Comparison of ENCODE assay signal across 27 cellular contexts in the genomic region with DNA sequence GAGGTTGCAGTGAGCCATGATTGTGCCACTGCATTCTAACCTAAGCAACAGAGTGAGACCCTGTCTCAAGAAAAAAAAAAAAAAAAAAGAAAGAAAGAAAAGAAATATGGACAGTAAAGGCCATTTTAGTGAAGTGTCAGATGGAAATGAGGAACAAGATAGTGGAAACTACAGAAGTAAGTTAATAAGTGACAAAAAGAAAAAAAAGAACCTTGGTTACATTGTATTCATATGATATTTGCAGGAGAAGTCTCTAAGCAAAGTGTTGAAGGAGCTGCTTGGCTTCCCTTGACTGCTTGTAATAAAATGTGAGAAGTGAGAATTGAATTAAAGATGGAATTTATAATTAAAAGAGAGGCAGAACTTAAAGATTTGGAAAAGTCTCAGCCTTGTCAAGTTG.
"Had no signal": no experiment of that assay in that cellular context is flagged by ENCODE, and none has a peak within 500 bp of the region (broad histone marks: within the 10 kb centered on the region; RNA-seq: fewer than 3 reads in every experiment).

No MANE protein-coding gene starts in this region.

- H3K9me3 ChIP-seq: left lung, lower lobe of right lung, ovary, tibial nerve, uterus had no signal

- H3K4me1 Mint-ChIP-seq: immature natural killer cell; mesothelial cell of epicardium; naive thymus-derived CD4-positive, alpha-beta T cell; stimulated activated naive CD8-positive, alpha-beta T cell treated with anti-CD3 and anti-CD28 coated beads, Interleukin-15, amount 100 ng/mL, for 72 hours had no signal

- H3K36me3 ChIP-seq: left lung, lower lobe of right lung, ovary, tibial nerve, uterus had no signal

- H3K27me3 ChIP-seq: left lung, ovary, tibial nerve, uterus had no signal

- H3K36me3 Mint-ChIP-seq: mesothelial cell of epicardium; natural killer cell treated with Interleukin-12 subunit alpha and Interleukin-12 subunit beta and Interleukin-15 and Interleukin-18, amount 100 ng/mL, for 72 hours; stimulated activated effector memory CD8-positive, alpha-beta T cell treated with anti-CD3 and anti-CD28 coated beads, Interleukin-12 subunit alpha, Interleukin-12 subunit beta, amount 100 ng/mL, for 72 hours; type B pancreatic cell had no signal

- H3K4me3 Mint-ChIP-seq: immature natural killer cell; mesothelial cell of epicardium; naive thymus-derived CD4-positive, alpha-beta T cell; natural killer cell treated with Interleukin-12 subunit alpha and Interleukin-12 subunit beta and Interleukin-15 and Interleukin-18, amount 100 ng/mL, for 72 hours; stimulated activated effector memory CD8-positive, alpha-beta T cell treated with anti-CD3 and anti-CD28 coated beads, Interleukin-12 subunit alpha, Interleukin-12 subunit beta, amount 100 ng/mL, for 72 hours; stimulated activated naive CD8-positive, alpha-beta T cell treated with anti-CD3 and anti-CD28 coated beads, Interleukin-15, amount 100 ng/mL, for 72 hours; type B pancreatic cell had no signal

- ATAC-seq: left colon; left lung; lower lobe of right lung; naive thymus-derived CD4-positive, alpha-beta T cell; natural killer cell treated with Interleukin-12 subunit alpha and Interleukin-12 subunit beta and Interleukin-15 and Interleukin-18, amount 100 ng/mL, for 72 hours; right cardiac atrium; sciatic nerve; stimulated activated effector memory CD8-positive, alpha-beta T cell treated with anti-CD3 and anti-CD28 coated beads, Interleukin-12 subunit alpha, Interleukin-12 subunit beta, amount 100 ng/mL, for 72 hours; stimulated activated naive CD8-positive, alpha-beta T cell treated with anti-CD3 and anti-CD28 coated beads, Interleukin-15, amount 100 ng/mL, for 72 hours had no signal

- H3K4me1 ChIP-seq: left lung, lower lobe of right lung, tibial nerve, uterus had no signal

- H3K4me3 ChIP-seq: left lung, lower lobe of right lung, ovary, skin epidermis, tibial nerve, uterus had no signal

- DNase-seq: hypothalamus; immature natural killer cell; kidney; left colon; left lung; lower lobe of right lung; mammary epithelial cell; mesendoderm; naive thymus-derived CD4-positive, alpha-beta T cell; ovary; retina; right cardiac atrium; stimulated activated CD4-positive, alpha-beta T cell treated with anti-CD3 and anti-CD28 coated beads, Interleukin-12 subunit alpha, Interleukin-12 subunit beta, amount 100 ng/mL, for 4 hours; stimulated activated CD4-positive, alpha-beta T cell treated with anti-CD3 and anti-CD28 coated beads, Interleukin-15, amount 100 ng/mL, for 24 hours; stimulated activated CD4-positive, alpha-beta T cell treated with anti-CD3 and anti-CD28 coated beads, Interleukin-4, amount 100 ng/mL, for 24 hours; stimulated activated naive CD4-positive, alpha-beta T cell treated with Interleukin-2 at 50 U/mL for 16 hours; stimulated activated naive CD8-positive, alpha-beta T cell treated with anti-CD3 and anti-CD28 coated beads, Interleukin-15, amount 100 ng/mL, for 72 hours; substantia nigra; uterus had no signal

- H3K27ac ChIP-seq: left lung, lower lobe of right lung, ovary, skin epidermis, tibial nerve, uterus had no signal

- H3K9me3 Mint-ChIP-seq: immature natural killer cell; natural killer cell treated with Interleukin-12 subunit alpha and Interleukin-12 subunit beta and Interleukin-15 and Interleukin-18, amount 100 ng/mL, for 72 hours; stimulated activated effector memory CD8-positive, alpha-beta T cell treated with anti-CD3 and anti-CD28 coated beads, Interleukin-12 subunit alpha, Interleukin-12 subunit beta, amount 100 ng/mL, for 72 hours had no signal

- H3K27ac Mint-ChIP-seq: immature natural killer cell; mesothelial cell of epicardium; naive thymus-derived CD4-positive, alpha-beta T cell; natural killer cell treated with Interleukin-12 subunit alpha and Interleukin-12 subunit beta and Interleukin-15 and Interleukin-18, amount 100 ng/mL, for 72 hours; progenitor cell of endocrine pancreas; stimulated activated effector memory CD8-positive, alpha-beta T cell treated with anti-CD3 and anti-CD28 coated beads, Interleukin-12 subunit alpha, Interleukin-12 subunit beta, amount 100 ng/mL, for 72 hours; stimulated activated naive CD8-positive, alpha-beta T cell treated with anti-CD3 and anti-CD28 coated beads, Interleukin-15, amount 100 ng/mL, for 72 hours; type B pancreatic cell had no signal
